Comparison of ENCODE assay signal across 8 cellular contexts in genomic region chr7:93146465-93147127, GRCh38. TPM values are rescaled to one million over a fixed set of nuclear protein-coding genes. Genes with fewer than 3 reads are reported as not detected.
A peak's percentile ranks its signal among the peaks of the same experiment; 100 is the strongest.
DNase-seq lines count a peak whose midpoint lies in the region; ATAC-seq, FAIRE-seq and TF ChIP-seq lines count a peak whose summit lies in the region.
"Had no signal": no experiment of that assay in that cellular context is flagged by ENCODE, and none has a peak within 500 bp of the region (broad histone marks: within the 10 kb centered on the region; RNA-seq: fewer than 3 reads in every experiment).

No MANE protein-coding gene starts in this region.

- peaks cover 4% of the 10 kb centered on the region for H3K9me3 Mint-ChIP-seq in activated naive CD8-positive, alpha-beta T cell treated with anti-CD3 and anti-CD28 coated beads for 36 hours
- peaks cover 0 to 2% of the 10 kb centered on the region in 2 donors for H3K9me3 Mint-ChIP-seq in natural killer cell

- H3K36me3 Mint-ChIP-seq in activated naive CD8-positive, alpha-beta T cell treated with anti-CD3 and anti-CD28 coated beads for 36 hours = peaks cover 32% of the 10 kb centered on the region
- peaks cover 23% of the 10 kb centered on the region for H3K36me3 Mint-ChIP-seq in natural killer cell

- peaks cover 24% of the 10 kb centered on the region for H3K4me1 Mint-ChIP-seq in activated naive CD8-positive, alpha-beta T cell treated with anti-CD3 and anti-CD28 coated beads for 36 hours
- H3K4me1 Mint-ChIP-seq in natural killer cell = peaks cover 40 to 42% of the 10 kb centered on the region in 2 donors

- peak overlapping the region; percentile 84 for H3K4me3 Mint-ChIP-seq in activated naive CD8-positive, alpha-beta T cell treated with anti-CD3 and anti-CD28 coated beads for 36 hours
- peak overlapping the region; percentile 97 for H3K4me3 Mint-ChIP-seq in natural killer cell

- H3K27me3 Mint-ChIP-seq in activated naive CD8-positive, alpha-beta T cell treated with anti-CD3 and anti-CD28 coated beads for 36 hours = no peaks in the 10 kb centered on the region
- H3K27me3 Mint-ChIP-seq in natural killer cell (ENCODE audit: low read depth in 2 of 2) = no peaks in the 10 kb centered on the region

- no peak for DNase-seq in GM19239 (ENCODE audit: insufficient read length, low spot score)
- no peak for DNase-seq in activated naive CD8-positive, alpha-beta T cell treated with anti-CD3 and anti-CD28 coated beads for 36 hours
- DNase-seq in natural killer cell = no peak
- no peak for DNase-seq in HUDEP-2 (lab: John Stamatoyannopoulos, UW; ENCODE audit: unreplicated experiment in 76 of 76)
- DNase-seq in kidney tubule cell (ENCODE audit: low spot score) = no peak
- DNase-seq in stimulated activated naive CD4-positive, alpha-beta T cell (lab: John Stamatoyannopoulos, UW) = no peak

- no peak for TF ChIP-seq CTCF in natural killer cell (IDR thresholded peaks at IDR 0.05)

- peak; percentile 18 for FAIRE-seq in GM19239 (lab: Jason Lieb, UNC)
- FAIRE-seq: keratinocyte had no signal

- peak overlapping the region; percentile 85 for H3K27ac Mint-ChIP-seq in activated naive CD8-positive, alpha-beta T cell treated with anti-CD3 and anti-CD28 coated beads for 36 hours
- peak overlapping the region; percentile 94 to 99 for H3K27ac Mint-ChIP-seq in natural killer cell

- ATAC-seq in HG03139 (IDR thresholded peaks at IDR 0.05; ENCODE audit: unreplicated experiment) = peak; percentile 24
- ATAC-seq in natural killer cell = peak; percentile 25 to 49 (median 46)

- intact Hi-C loops in natural killer cell (cut with micrococcal nuclease) = loop anchor here (5.0 kb wide), 1 partner anchor 86 kb away; the partner anchor contains the start of gene VPS50

RNA-seq across cellular contexts. Expression of gene SAMD9L, which starts 1.6 kb away (rescaled TPM):
- total RNA-seq in activated naive CD8-positive, alpha-beta T cell treated with anti-CD3 and anti-CD28 coated beads for 36 hours = 10 to 100 TPM; 18.6 to 21.5 TPM
- total RNA-seq in natural killer cell = 10 to 100 TPM; 49.2 to 62.4 (median 49.9) TPM

RNA-seq across cellular contexts. Expression of gene SAMD9, which starts 28.8 kb away (rescaled TPM):
- total RNA-seq in activated naive CD8-positive, alpha-beta T cell treated with anti-CD3 and anti-CD28 coated beads for 36 hours = 10 to 100 TPM; 16.8 to 17.1 TPM
- 10 to 100 TPM; 52.3 to 70.0 (median 56.9) TPM for total RNA-seq in natural killer cell
